ENCODE assay signal across 8 cellular contexts in genomic region chr11:830295-831131, GRCh38. TPM values are rescaled to one million over a fixed set of nuclear protein-coding genes. Genes with fewer than 3 reads are reported as not detected.
DNase-seq lines count a peak whose midpoint lies in the region; ATAC-seq, FAIRE-seq and TF ChIP-seq lines count a peak whose summit lies in the region.

No MANE protein-coding gene starts in this region.

- intact Hi-C loops in dorsolateral prefrontal cortex (cut with DNase I) (no loop called here), HepG2 (cut with micrococcal nuclease; ENCODE audit: unreplicated experiment) (no loop called here)

- peaks cover 7% of the 10 kb centered on the region; the same call in 1 of the 2 replicates for H4K20me1 ChIP-seq in HepG2 (ENCODE audit: insufficient read depth, low read length)

- H3K9me3 Mint-ChIP-seq in WTC11: no peaks in the 10 kb centered on the region
- H3K9me3 Mint-ChIP-seq in stimulated activated memory B cell treated with anti-CD40 and anti-IgM and Interleukin-4, amounts not matched to agents 10 μg/mL and 1 μg/mL and 100 μg/mL, for 72 hours: no peaks in the 10 kb centered on the region

- H3K27me3 ChIP-seq in dorsolateral prefrontal cortex: peaks cover 0 to 85% (median 42%) of the 10 kb centered on the region in 45 donors
- H3K27me3 ChIP-seq in HepG2 (ENCODE audit: control insufficient read depth in 1 of 2, insufficient read depth in 2 of 2, low read length in 2 of 2): no peaks in the 10 kb centered on the region

- CTCF ChIA-PET in WTC11 (lab: Charles Lee): interaction anchor here (0.7 to 7.7 kb wide), 11 partner anchors 8 to 276 kb away, joined by 3 to 82 read pairs (median 8); partner anchors contain the start of genes PNPLA2, POLR2L and TSPAN4
- CTCF ChIA-PET in HepG2 (lab: Yijun Ruan, JAX; ENCODE audit: low intra/inter-chr PET ratio, low total read pairs): no interaction called here

- POLR2A ChIA-PET in WTC11 (lab: Charles Lee): interaction anchor here (1.1 to 4.7 kb wide), 7 partner anchors 11 to 215 kb away, joined by 3 to 38 read pairs (median 5); partner anchors contain the start of genes IRF7, PIDD1, PNPLA2 and RPLP2
- POLR2A ChIA-PET in HepG2 (lab: Yijun Ruan, JAX): interaction anchor here (1.0 to 16.1 kb wide), 4 partner anchors 11 to 54 kb away, joined by 3 to 264 read pairs (median 80); partner anchors contain the start of genes PNPLA2, POLR2L, RPLP2 and TSPAN4

- H3K4me1 ChIP-seq in HepG2 (ENCODE audit: insufficient read depth, low read length): peaks cover 79% of the 10 kb centered on the region

- FAIRE-seq in GM18507 (lab: Jason Lieb, UNC) (peak; percentile 76), HepG2 (lab: Jason Lieb, UNC) (peak; percentile 49)

- peak; percentile 58 for ATAC-seq in WTC11
- ATAC-seq in HepG2: peak; percentile 58
- ATAC-seq in stimulated activated memory B cell treated with anti-CD40 and anti-IgM and Interleukin-4, amounts not matched to agents 10 μg/mL and 1 μg/mL and 100 μg/mL, for 72 hours: peak; percentile 75
- no peak for ATAC-seq in GM21737 (IDR thresholded peaks at IDR 0.05; ENCODE audit: unreplicated experiment)
- ATAC-seq in GM21526 (IDR thresholded peaks at IDR 0.05; ENCODE audit: low FRiP score, unreplicated experiment): no peak

- no peaks in the 10 kb centered on the region for H3K36me3 ChIP-seq in HepG2 (replicated peaks in 1 of 2; ENCODE audit: control insufficient read depth in 1 of 2, insufficient read depth in 2 of 2, low read length in 2 of 2)

- peak overlapping the region in 48 of 59 donors; percentile 4 to 61 (median 34) for H3K4me3 ChIP-seq in dorsolateral prefrontal cortex
- peak overlapping the region; percentile 28 to 75 (median 49) for H3K4me3 ChIP-seq in HepG2 (replicated peaks in 1 of 3; ENCODE audit: insufficient read depth in 1 of 3, low read depth in 2 of 3, low read length in 3 of 3)

- in situ Hi-C loops in HepG2 (cut with HindIII; ENCODE audit: extremely low pct_ligation_motif_present, low pct_unique_long_range_greater_than_20kb): no loop called here

- TF ChIP-seq CTCF in WTC11 (IDR thresholded peaks at IDR 0.05) (no peak), dorsolateral prefrontal cortex (IDR thresholded peaks at IDR 0.05 in 54 of 56, conservative IDR thresholded peaks at IDR 0.05 in 2 of 56; ENCODE audit: low read depth in 1 of 56, partially characterized antibody in 56 of 56) (no peak), HepG2 (CRISPR knock-in tag; IDR thresholded peaks at IDR 0.05) (no peak)

- no peak overlapping the region for H2AFZ ChIP-seq in HepG2 (ENCODE audit: low read length)

- peaks cover 45% of the 10 kb centered on the region for H3K4me1 Mint-ChIP-seq in WTC11
- H3K4me1 Mint-ChIP-seq in stimulated activated memory B cell treated with anti-CD40 and anti-IgM and Interleukin-4, amounts not matched to agents 10 μg/mL and 1 μg/mL and 100 μg/mL, for 72 hours: peaks cover 65% of the 10 kb centered on the region

- peak overlapping the region; percentile 76 for H3K4me3 Mint-ChIP-seq in WTC11
- H3K4me3 Mint-ChIP-seq in stimulated activated memory B cell treated with anti-CD40 and anti-IgM and Interleukin-4, amounts not matched to agents 10 μg/mL and 1 μg/mL and 100 μg/mL, for 72 hours: peak overlapping the region; percentile 79

- BruUV-seq in HepG2 (replicated peaks; lab: Mats Ljungman, UMichigan): no TSS peak

- peak; percentile 18; the same call in 1 of the 2 replicates for TF ChIP-seq RAD21 in HepG2 (CRISPR knock-in tag; IDR thresholded peaks at IDR 0.05)

- no peaks in the 10 kb centered on the region for H3K36me3 Mint-ChIP-seq in WTC11
- peaks cover 1% of the 10 kb centered on the region for H3K36me3 Mint-ChIP-seq in stimulated activated memory B cell treated with anti-CD40 and anti-IgM and Interleukin-4, amounts not matched to agents 10 μg/mL and 1 μg/mL and 100 μg/mL, for 72 hours

- H3K4me2 ChIP-seq in HepG2 (ENCODE audit: low read depth, low read length): peak overlapping the region; percentile 78

- 1% methylated on average over 15 of the region's 78 CpGs for WGBS in HepG2 (ENCODE audit: low lambda C conversion rate)

- TF ChIP-seq POLR2A in HepG2 (IDR thresholded peaks at IDR 0.05; ENCODE audit: insufficient read depth in 1 of 2, low read depth in 2 of 2, low read length in 2 of 2): no peak

- H3K27ac ChIP-seq in dorsolateral prefrontal cortex: peak overlapping the region in 1 of 59 donors; percentile 68
- no peak overlapping the region for H3K27ac ChIP-seq in HepG2 (ENCODE audit: extremely low read length, insufficient read depth, low read length)

- H3K9me3 ChIP-seq in HepG2 (ENCODE audit: low read length): no peaks in the 10 kb centered on the region

- H3K27ac Mint-ChIP-seq in WTC11: no peak overlapping the region
- H3K27ac Mint-ChIP-seq in stimulated activated memory B cell treated with anti-CD40 and anti-IgM and Interleukin-4, amounts not matched to agents 10 μg/mL and 1 μg/mL and 100 μg/mL, for 72 hours: no peak overlapping the region

- no peak for DNase-seq in GM18507 (ENCODE audit: extremely low spot score, insufficient read length, low read depth)
- peak; percentile 78 for DNase-seq in NCI-H1092 (lab: John Stamatoyannopoulos, UW)
- DNase-seq in WTC11 (ENCODE audit: low spot score): peak; percentile 94
- peak in 1 of 10 donors; percentile 74 for DNase-seq in dorsolateral prefrontal cortex
- DNase-seq in HepG2 (ENCODE audit: low spot score): peak; percentile 74

- H3K9ac ChIP-seq in HepG2 (ENCODE audit: insufficient read depth, low read depth, low read length): peak overlapping the region; percentile 37

- peaks cover 11% of the 10 kb centered on the region for H3K79me2 ChIP-seq in HepG2 (ENCODE audit: insufficient read depth, low read length)

- H3K27me3 Mint-ChIP-seq in WTC11 (ENCODE audit: low read depth): peaks cover 33% of the 10 kb centered on the region
- H3K27me3 Mint-ChIP-seq in stimulated activated memory B cell treated with anti-CD40 and anti-IgM and Interleukin-4, amounts not matched to agents 10 μg/mL and 1 μg/mL and 100 μg/mL, for 72 hours: peaks cover 23% of the 10 kb centered on the region

- TF ChIP-seq EP300 in HepG2 (IDR thresholded peaks at IDR 0.05; ENCODE audit: low read depth in 2 of 2, low read length in 2 of 2) (no peak), HepG2 (CRISPR knock-in tag; IDR thresholded peaks at IDR 0.05; ENCODE audit: borderline replicate concordance) (no peak)

RNA-seq across cellular contexts. Expression of gene CD151, which starts 2.2 kb away (rescaled TPM):
- total RNA-seq in WTC11 (2021) (115 to 127 TPM (median 116 TPM) in 3 replicates), dorsolateral prefrontal cortex (100 to 1,000 TPM in 1 of 120 experiments, 10 to 100 TPM in 119; 20.0 to 110 (median 44.8) TPM), HepG2 (2016; rRNA removed; fragmentation: Illumina TruSeq; extraction: Trizol) (54.0 and 125 TPM in 2 replicates)
- total RNA-seq in HepG2 (2016; cell fraction: cytosol; rRNA removed; fragmentation: Illumina TruSeq; extraction: Trizol; ENCODE audit: low read depth): 31.5 and 37.4 TPM in 2 replicates
- 60.0 and 126 TPM in 2 replicates for total RNA-seq in HepG2 (2016; cell fraction: insoluble cytoplasmic fraction; rRNA removed; fragmentation: Illumina TruSeq; extraction: Trizol)
- 34.7 and 43.1 TPM in 2 replicates for total RNA-seq in HepG2 (2016; cell fraction: membrane; rRNA removed; fragmentation: Illumina TruSeq; extraction: Trizol)
- total RNA-seq in HepG2 (2016; cell fraction: nucleus; rRNA removed; fragmentation: Illumina TruSeq; extraction: Trizol): 93.4 and 110 TPM in 2 replicates
- 197 and 287 TPM in 2 replicates for polyA plus RNA-seq in HepG2 (2011; rRNA removed)
- polyA plus RNA-seq in HepG2 (2011; cell fraction: cytosol; rRNA removed): 200 and 252 TPM in 2 replicates
- polyA plus RNA-seq in HepG2 (2011; cell fraction: nucleus; rRNA removed): 375 and 396 TPM in 2 replicates
- 93.8 and 141 TPM in 2 replicates for polyA plus RNA-seq in HepG2 (2012)
- 36.4 and 45.9 TPM in 2 replicates for polyA plus RNA-seq in HepG2 (2016; cell fraction: cytosol; fragmentation: Illumina TruSeq; extraction: Trizol; ENCODE audit: low read depth)
- 54.8 and 63.7 TPM in 2 replicates for polyA plus RNA-seq in HepG2 (2016; cell fraction: insoluble cytoplasmic fraction; fragmentation: Illumina TruSeq; extraction: Trizol; ENCODE audit: low read depth)
- 41.9 and 45.5 TPM in 2 replicates for polyA plus RNA-seq in HepG2 (2016; cell fraction: membrane; fragmentation: Illumina TruSeq; extraction: Trizol; ENCODE audit: low read depth)
- polyA plus RNA-seq in HepG2 (2016; cell fraction: nucleus; fragmentation: Illumina TruSeq; extraction: Trizol; ENCODE audit: insufficient read depth, low read depth): 208 and 218 TPM in 2 replicates
- polyA minus RNA-seq in HepG2 (2011; rRNA and poly(A)+ RNA removed; ENCODE audit: low replicate concordance): 312 and 492 TPM in 2 replicates
- polyA minus RNA-seq in HepG2 (2011; cell fraction: cytosol; rRNA and poly(A)+ RNA removed): 90.0 and 90.8 TPM in 2 replicates
- 60.9 and 80.8 TPM in 2 replicates for polyA minus RNA-seq in HepG2 (2011; cell fraction: nucleus; rRNA and poly(A)+ RNA removed)

RNA-seq across cellular contexts. Expression of gene CRACR2B, which starts 2.8 kb away (rescaled TPM):
- total RNA-seq in WTC11 (2021) (46.5 to 58.6 TPM (median 55.9 TPM) in 3 replicates), dorsolateral prefrontal cortex (1 to 10 TPM in 114 of 120 experiments, under 1 TPM in 6; 0.59 to 7.9 (median 2.4) TPM), HepG2 (2016; rRNA removed; fragmentation: Illumina TruSeq; extraction: Trizol) (8.9 and 14.9 TPM in 2 replicates)
- 5.5 and 5.9 TPM in 2 replicates for total RNA-seq in HepG2 (2016; cell fraction: cytosol; rRNA removed; fragmentation: Illumina TruSeq; extraction: Trizol; ENCODE audit: low read depth)
- total RNA-seq in HepG2 (2016; cell fraction: insoluble cytoplasmic fraction; rRNA removed; fragmentation: Illumina TruSeq; extraction: Trizol): 8.5 and 12.6 TPM in 2 replicates
- total RNA-seq in HepG2 (2016; cell fraction: membrane; rRNA removed; fragmentation: Illumina TruSeq; extraction: Trizol): 6.6 and 10.0 TPM in 2 replicates
- total RNA-seq in HepG2 (2016; cell fraction: nucleus; rRNA removed; fragmentation: Illumina TruSeq; extraction: Trizol): 10.8 and 16.7 TPM in 2 replicates
- 21.0 and 27.7 TPM in 2 replicates for polyA plus RNA-seq in HepG2 (2011; rRNA removed)
- polyA plus RNA-seq in HepG2 (2011; cell fraction: cytosol; rRNA removed): 9.8 and 16.5 TPM in 2 replicates
- 278 and 343 TPM in 2 replicates for polyA plus RNA-seq in HepG2 (2011; cell fraction: nucleus; rRNA removed)
- 10.5 and 14.8 TPM in 2 replicates for polyA plus RNA-seq in HepG2 (2012)
- 8.3 and 10.9 TPM in 2 replicates for polyA plus RNA-seq in HepG2 (2016; cell fraction: cytosol; fragmentation: Illumina TruSeq; extraction: Trizol; ENCODE audit: low read depth)
- 14.8 and 17.4 TPM in 2 replicates for polyA plus RNA-seq in HepG2 (2016; cell fraction: insoluble cytoplasmic fraction; fragmentation: Illumina TruSeq; extraction: Trizol; ENCODE audit: low read depth)
- polyA plus RNA-seq in HepG2 (2016; cell fraction: membrane; fragmentation: Illumina TruSeq; extraction: Trizol; ENCODE audit: low read depth): 11.2 and 14.5 TPM in 2 replicates
- polyA plus RNA-seq in HepG2 (2016; cell fraction: nucleus; fragmentation: Illumina TruSeq; extraction: Trizol; ENCODE audit: insufficient read depth, low read depth): 48.6 and 55.2 TPM in 2 replicates
- polyA minus RNA-seq in HepG2 (2011; rRNA and poly(A)+ RNA removed; ENCODE audit: low replicate concordance): 3.4 and 13.9 TPM in 2 replicates
- 7.5 and 8.4 TPM in 2 replicates for polyA minus RNA-seq in HepG2 (2011; cell fraction: cytosol; rRNA and poly(A)+ RNA removed)
- 22.7 and 23.2 TPM in 2 replicates for polyA minus RNA-seq in HepG2 (2011; cell fraction: nucleus; rRNA and poly(A)+ RNA removed)

RNA-seq across cellular contexts. Expression of gene PNPLA2, which starts 11.8 kb away (rescaled TPM):
- total RNA-seq in WTC11 (2021): 66.5 to 83.4 TPM (median 81.9 TPM) in 3 replicates
- total RNA-seq in dorsolateral prefrontal cortex: 100 to 1,000 TPM in 4 of 120 experiments, 10 to 100 TPM in 116; 45.8 to 113 (median 69.3) TPM
- 4.8 and 10.5 TPM in 2 replicates for total RNA-seq in HepG2 (2016; rRNA removed; fragmentation: Illumina TruSeq; extraction: Trizol)
- 3.8 and 4.1 TPM in 2 replicates for total RNA-seq in HepG2 (2016; cell fraction: cytosol; rRNA removed; fragmentation: Illumina TruSeq; extraction: Trizol; ENCODE audit: low read depth)
- total RNA-seq in HepG2 (2016; cell fraction: insoluble cytoplasmic fraction; rRNA removed; fragmentation: Illumina TruSeq; extraction: Trizol): 4.0 and 11.4 TPM in 2 replicates
- 4.4 and 5.4 TPM in 2 replicates for total RNA-seq in HepG2 (2016; cell fraction: membrane; rRNA removed; fragmentation: Illumina TruSeq; extraction: Trizol)
- total RNA-seq in HepG2 (2016; cell fraction: nucleus; rRNA removed; fragmentation: Illumina TruSeq; extraction: Trizol): 17.2 and 23.5 TPM in 2 replicates
- polyA plus RNA-seq in HepG2 (2011; rRNA removed): 43.2 and 58.1 TPM in 2 replicates
- polyA plus RNA-seq in HepG2 (2011; cell fraction: cytosol; rRNA removed): 7.3 and 12.8 TPM in 2 replicates
- polyA plus RNA-seq in HepG2 (2011; cell fraction: nucleus; rRNA removed): 830 and 954 TPM in 2 replicates
- polyA plus RNA-seq in HepG2 (2012): 70.1 and 82.8 TPM in 2 replicates
- polyA plus RNA-seq in HepG2 (2016; cell fraction: cytosol; fragmentation: Illumina TruSeq; extraction: Trizol; ENCODE audit: low read depth): 4.8 and 6.6 TPM in 2 replicates
- 14.6 and 20.2 TPM in 2 replicates for polyA plus RNA-seq in HepG2 (2016; cell fraction: insoluble cytoplasmic fraction; fragmentation: Illumina TruSeq; extraction: Trizol; ENCODE audit: low read depth)
- polyA plus RNA-seq in HepG2 (2016; cell fraction: membrane; fragmentation: Illumina TruSeq; extraction: Trizol; ENCODE audit: low read depth): 7.5 and 10.2 TPM in 2 replicates
- polyA plus RNA-seq in HepG2 (2016; cell fraction: nucleus; fragmentation: Illumina TruSeq; extraction: Trizol; ENCODE audit: insufficient read depth, low read depth): 77.9 and 79.1 TPM in 2 replicates
- polyA minus RNA-seq in HepG2 (2011; rRNA and poly(A)+ RNA removed; ENCODE audit: low replicate concordance): 60.4 and 150 TPM in 2 replicates
- polyA minus RNA-seq in HepG2 (2011; cell fraction: cytosol; rRNA and poly(A)+ RNA removed): 24.0 and 31.5 TPM in 2 replicates
- polyA minus RNA-seq in HepG2 (2011; cell fraction: nucleus; rRNA and poly(A)+ RNA removed): 135 and 151 TPM in 2 replicates

RNA-seq across cellular contexts. Expression of gene POLR2L, which starts 11.8 kb away (rescaled TPM):
- total RNA-seq in WTC11 (2021) (138 to 152 TPM (median 144 TPM) in 3 replicates), dorsolateral prefrontal cortex (10 to 100 TPM; 37.4 to 86.4 (median 53.8) TPM), HepG2 (2016; rRNA removed; fragmentation: Illumina TruSeq; extraction: Trizol) (114 and 146 TPM in 2 replicates)
- 37.0 and 48.5 TPM in 2 replicates for total RNA-seq in HepG2 (2016; cell fraction: cytosol; rRNA removed; fragmentation: Illumina TruSeq; extraction: Trizol; ENCODE audit: low read depth)
- 113 and 136 TPM in 2 replicates for total RNA-seq in HepG2 (2016; cell fraction: insoluble cytoplasmic fraction; rRNA removed; fragmentation: Illumina TruSeq; extraction: Trizol)
- total RNA-seq in HepG2 (2016; cell fraction: membrane; rRNA removed; fragmentation: Illumina TruSeq; extraction: Trizol): 68.6 and 79.8 TPM in 2 replicates
- 34.9 and 39.5 TPM in 2 replicates for total RNA-seq in HepG2 (2016; cell fraction: nucleus; rRNA removed; fragmentation: Illumina TruSeq; extraction: Trizol)
- 104 and 115 TPM in 2 replicates for polyA plus RNA-seq in HepG2 (2011; rRNA removed)
- polyA plus RNA-seq in HepG2 (2011; cell fraction: cytosol; rRNA removed): 35.1 and 78.0 TPM in 2 replicates
- polyA plus RNA-seq in HepG2 (2011; cell fraction: nucleus; rRNA removed): 44.7 and 47.4 TPM in 2 replicates
- 57.4 and 93.8 TPM in 2 replicates for polyA plus RNA-seq in HepG2 (2012)
- 58.6 and 89.5 TPM in 2 replicates for polyA plus RNA-seq in HepG2 (2016; cell fraction: cytosol; fragmentation: Illumina TruSeq; extraction: Trizol; ENCODE audit: low read depth)
- 221 and 225 TPM in 2 replicates for polyA plus RNA-seq in HepG2 (2016; cell fraction: insoluble cytoplasmic fraction; fragmentation: Illumina TruSeq; extraction: Trizol; ENCODE audit: low read depth)
- 90.2 and 102 TPM in 2 replicates for polyA plus RNA-seq in HepG2 (2016; cell fraction: membrane; fragmentation: Illumina TruSeq; extraction: Trizol; ENCODE audit: low read depth)
- 84.0 and 90.2 TPM in 2 replicates for polyA plus RNA-seq in HepG2 (2016; cell fraction: nucleus; fragmentation: Illumina TruSeq; extraction: Trizol; ENCODE audit: insufficient read depth, low read depth)
- 129 and 143 TPM in 2 replicates for polyA minus RNA-seq in HepG2 (2011; rRNA and poly(A)+ RNA removed; ENCODE audit: low replicate concordance)
- 35.6 and 37.0 TPM in 2 replicates for polyA minus RNA-seq in HepG2 (2011; cell fraction: cytosol; rRNA and poly(A)+ RNA removed)
- 27.3 and 33.1 TPM in 2 replicates for polyA minus RNA-seq in HepG2 (2011; cell fraction: nucleus; rRNA and poly(A)+ RNA removed)

RNA-seq across cellular contexts. Expression of gene TSPAN4, which starts 12.1 kb away (rescaled TPM):
- total RNA-seq in WTC11 (2021) (92.8 to 95.2 TPM (median 94.3 TPM) in 3 replicates), dorsolateral prefrontal cortex (10 to 100 TPM in 76 of 120 experiments, 1 to 10 TPM in 44; 5.9 to 25.0 (median 10.9) TPM), HepG2 (2016; rRNA removed; fragmentation: Illumina TruSeq; extraction: Trizol) (13.2 and 31.7 TPM in 2 replicates)
- 8.9 and 10.0 TPM in 2 replicates for total RNA-seq in HepG2 (2016; cell fraction: cytosol; rRNA removed; fragmentation: Illumina TruSeq; extraction: Trizol; ENCODE audit: low read depth)
- total RNA-seq in HepG2 (2016; cell fraction: insoluble cytoplasmic fraction; rRNA removed; fragmentation: Illumina TruSeq; extraction: Trizol): 12.0 and 31.8 TPM in 2 replicates
- total RNA-seq in HepG2 (2016; cell fraction: membrane; rRNA removed; fragmentation: Illumina TruSeq; extraction: Trizol): 11.0 and 13.5 TPM in 2 replicates
- total RNA-seq in HepG2 (2016; cell fraction: nucleus; rRNA removed; fragmentation: Illumina TruSeq; extraction: Trizol): 26.1 and 32.6 TPM in 2 replicates
- polyA plus RNA-seq in HepG2 (2011; rRNA removed): 68.3 and 88.5 TPM in 2 replicates
- 60.2 and 113 TPM in 2 replicates for polyA plus RNA-seq in HepG2 (2011; cell fraction: cytosol; rRNA removed)
- 232 and 327 TPM in 2 replicates for polyA plus RNA-seq in HepG2 (2011; cell fraction: nucleus; rRNA removed)
- 22.7 and 28.5 TPM in 2 replicates for polyA plus RNA-seq in HepG2 (2012)
- 10.4 TPM in 2 replicates for polyA plus RNA-seq in HepG2 (2016; cell fraction: cytosol; fragmentation: Illumina TruSeq; extraction: Trizol; ENCODE audit: low read depth)
- polyA plus RNA-seq in HepG2 (2016; cell fraction: insoluble cytoplasmic fraction; fragmentation: Illumina TruSeq; extraction: Trizol; ENCODE audit: low read depth): 11.8 and 12.7 TPM in 2 replicates
- 8.5 and 12.0 TPM in 2 replicates for polyA plus RNA-seq in HepG2 (2016; cell fraction: membrane; fragmentation: Illumina TruSeq; extraction: Trizol; ENCODE audit: low read depth)
- 59.4 and 62.8 TPM in 2 replicates for polyA plus RNA-seq in HepG2 (2016; cell fraction: nucleus; fragmentation: Illumina TruSeq; extraction: Trizol; ENCODE audit: insufficient read depth, low read depth)
- polyA minus RNA-seq in HepG2 (2011; rRNA and poly(A)+ RNA removed; ENCODE audit: low replicate concordance): 59.6 and 124 TPM in 2 replicates
- polyA minus RNA-seq in HepG2 (2011; cell fraction: cytosol; rRNA and poly(A)+ RNA removed): 24.9 and 25.9 TPM in 2 replicates
- polyA minus RNA-seq in HepG2 (2011; cell fraction: nucleus; rRNA and poly(A)+ RNA removed): 16.4 and 16.9 TPM in 2 replicates

Comparison
In these comparisons a context has a peak if more than half of its experiments do, and no peak if none do; other contexts are left out.
1. ATAC-seq: peak in WTC11 (single experiment), HepG2 (single experiment) and stimulated activated memory B cell treated with anti-CD40 and anti-IgM and Interleukin-4, amounts not matched to agents 10 μg/mL and 1 μg/mL and 100 μg/mL, for 72 hours (single experiment); none in GM21737 (single experiment) and GM21526 (single experiment).